8 cellular contexts compared by ENCODE assay signal in the genomic region with DNA sequence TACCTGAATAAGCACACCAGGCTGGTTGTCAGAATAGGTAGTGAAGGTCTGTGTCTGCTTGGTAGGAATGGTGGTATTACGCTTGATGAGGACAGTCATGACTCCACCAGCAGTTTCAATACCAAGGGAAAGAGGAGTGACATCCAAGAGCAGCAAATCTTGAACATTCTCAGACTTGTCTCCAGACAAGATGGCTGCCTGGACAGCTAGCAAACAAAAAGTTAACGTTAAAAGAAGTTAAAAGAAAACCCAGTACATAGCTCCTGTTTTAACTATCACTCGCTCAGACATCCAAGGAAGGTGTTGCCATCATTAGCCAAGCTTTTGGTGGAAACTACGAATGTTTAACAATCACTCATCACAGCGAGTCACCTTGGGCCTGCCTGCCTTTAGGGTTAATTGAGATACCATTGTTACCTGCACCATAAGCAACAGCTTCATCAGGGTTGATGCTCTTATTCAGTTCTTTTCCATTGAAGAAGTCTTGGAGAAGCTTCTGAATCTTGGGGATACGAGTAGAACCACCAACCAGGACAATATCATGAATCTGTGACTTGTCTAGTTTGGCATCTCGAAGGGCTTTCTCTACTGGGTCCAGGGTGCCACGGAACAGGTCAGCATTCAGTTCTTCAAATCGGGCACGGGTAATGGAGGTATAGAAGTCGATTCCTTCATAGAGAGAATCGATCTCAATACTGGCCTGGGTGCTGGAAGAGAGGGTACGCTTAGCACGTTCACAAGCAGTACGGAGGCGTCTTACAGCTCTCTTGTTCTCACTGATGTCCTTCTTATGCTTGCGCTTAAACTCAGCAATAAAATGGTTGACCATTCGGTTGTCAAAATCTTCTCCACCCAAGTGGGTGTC. TPM values are rescaled to one million over a fixed set of nuclear protein-coding genes. Genes with fewer than 3 reads are reported as not detected.
DNase-seq lines count a peak whose midpoint lies in the region; ATAC-seq and TF ChIP-seq lines count a peak whose summit lies in the region.
"Not testable (repeated sequence)": the region's sequence is repeated elsewhere in the genome, so short reads cannot be mapped to it uniquely, and the experiment has no call there.

No MANE protein-coding gene starts in this region.

- not testable (repeated sequence) for H3K9me3 ChIP-seq in PC-9 (ENCODE audit: insufficient read depth, low read depth); hepatocyte (ENCODE audit: low read depth)

- peaks cover 44 to 66% of the 10 kb centered on the region in 2 donors for H3K36me3 Mint-ChIP-seq in activated T-cell treated with anti-CD3 and anti-CD28 coated beads, Interleukin-2, amount 50 U/mL, for 72 hours (ENCODE audit: insufficient read depth in 2 of 2)
- H3K36me3 Mint-ChIP-seq in naive thymus-derived CD8-positive, alpha-beta T cell, result peaks cover 42 to 76% (median 52%) of the 10 kb centered on the region in 3 donors
- peaks cover 98% of the 10 kb centered on the region for H3K36me3 Mint-ChIP-seq in stimulated activated effector memory CD8-positive, alpha-beta T cell treated with anti-CD3 and anti-CD28 coated beads, Interleukin-12 subunit alpha, Interleukin-12 subunit beta, amount 100 ng/mL, for 72 hours

- peaks cover 70% of the 10 kb centered on the region for H3K79me2 ChIP-seq in PC-9 (ENCODE audit: low read depth)
- peaks cover 50% of the 10 kb centered on the region for H3K79me2 ChIP-seq in hepatocyte

- intact Hi-C loops in PC-9 (cut with micrococcal nuclease; ENCODE audit: unreplicated experiment), result loop anchor here (10.0 kb wide), 1 partner anchor 264 kb away; no protein-coding TSS in a partner anchor

- POLR2A ChIA-PET in AG04449 (lab: Yijun Ruan, JAX), result interaction anchor here (0.6 to 1.9 kb wide), 3 partner anchors 31 to 1738 kb away, joined by 3 to 5 read pairs (median 4); no protein-coding TSS in a partner anchor
- POLR2A ChIA-PET in PC-9 (lab: Charles Lee; ENCODE audit: unreplicated experiment), result not testable (repeated sequence)
- POLR2A ChIA-PET in naive thymus-derived CD8-positive, alpha-beta T cell (lab: Charles Lee), result interaction anchor here (1.0 to 15.2 kb wide), 8 partner anchors 10 to 214 kb away, joined by 3 to 220 read pairs (median 7); no protein-coding TSS in a partner anchor

- H3K9me2 ChIP-seq in PC-9 (ENCODE audit: insufficient read depth); hepatocyte (replicated peaks; ENCODE audit: insufficient read depth): not testable (repeated sequence)

- peak; percentile 34 for TF ChIP-seq POLR2A in GM18951 (IDR thresholded peaks at IDR 0.05; ENCODE audit: extremely low read depth, insufficient read depth, insufficient read length)

- ATAC-seq in activated T-cell treated with anti-CD3 and anti-CD28 coated beads, Interleukin-2, amount 50 U/mL, for 72 hours (replicated peaks in 1 of 2); naive thymus-derived CD8-positive, alpha-beta T cell; stimulated activated effector memory CD8-positive, alpha-beta T cell treated with anti-CD3 and anti-CD28 coated beads, Interleukin-12 subunit alpha, Interleukin-12 subunit beta, amount 100 ng/mL, for 72 hours: not testable (repeated sequence)

- peak overlapping the region; percentile 96 for H3K27ac ChIP-seq in PC-9
- peak overlapping the region in 1 of 2 donors; percentile 100 for H3K27ac ChIP-seq in coronary artery
- peak overlapping the region; percentile 9 for H3K27ac ChIP-seq in hepatocyte

- in situ Hi-C loops in GM18951 (cut with MboI; ENCODE audit: low sequenced_read_pairs, unreplicated experiment), result not testable (repeated sequence)

- H4K20me1 ChIP-seq in PC-9 (ENCODE audit: insufficient read depth), result peaks cover 70% of the 10 kb centered on the region
- H4K20me1 ChIP-seq in hepatocyte (ENCODE audit: insufficient read depth, poor library complexity, severe bottlenecking), result peaks cover 74% of the 10 kb centered on the region

- H3K4me2 ChIP-seq in PC-9, result peak overlapping the region; percentile 87
- peak overlapping the region; percentile 93 for H3K4me2 ChIP-seq in hepatocyte

- BruUV-seq in PC-9 (replicated peaks; lab: Mats Ljungman, UMichigan), result not testable (repeated sequence)

- H3K36me3 ChIP-seq in PC-9 (ENCODE audit: low read depth), result peaks cover 59% of the 10 kb centered on the region
- H3K36me3 ChIP-seq in hepatocyte (replicated peaks; ENCODE audit: insufficient read depth, low read depth), result not testable (repeated sequence)

- peaks cover 76% of the 10 kb centered on the region for H3K4me1 Mint-ChIP-seq in activated T-cell treated with anti-CD3 and anti-CD28 coated beads, Interleukin-2, amount 50 U/mL, for 72 hours (ENCODE audit: low read depth)
- H3K4me1 Mint-ChIP-seq in naive thymus-derived CD8-positive, alpha-beta T cell, result peaks cover 48 to 89% (median 73%) of the 10 kb centered on the region in 4 donors
- H3K4me1 Mint-ChIP-seq in stimulated activated effector memory CD8-positive, alpha-beta T cell treated with anti-CD3 and anti-CD28 coated beads, Interleukin-12 subunit alpha, Interleukin-12 subunit beta, amount 100 ng/mL, for 72 hours, result peaks cover 58% of the 10 kb centered on the region

- H2AFZ ChIP-seq in PC-9, hepatocyte: not testable (repeated sequence)

- peak overlapping the region; percentile 99 for H3K4me3 Mint-ChIP-seq in activated T-cell treated with anti-CD3 and anti-CD28 coated beads, Interleukin-2, amount 50 U/mL, for 72 hours
- H3K4me3 Mint-ChIP-seq in naive thymus-derived CD8-positive, alpha-beta T cell, result peak overlapping the region; percentile 96 to 100 (median 99)
- H3K4me3 Mint-ChIP-seq in stimulated activated effector memory CD8-positive, alpha-beta T cell treated with anti-CD3 and anti-CD28 coated beads, Interleukin-12 subunit alpha, Interleukin-12 subunit beta, amount 100 ng/mL, for 72 hours, result peak overlapping the region; percentile 98

- H3K27ac Mint-ChIP-seq in activated T-cell treated with anti-CD3 and anti-CD28 coated beads, Interleukin-2, amount 50 U/mL, for 72 hours, result peak overlapping the region; percentile 100
- peak overlapping the region; percentile 82 to 100 (median 98) for H3K27ac Mint-ChIP-seq in naive thymus-derived CD8-positive, alpha-beta T cell
- H3K27ac Mint-ChIP-seq in stimulated activated effector memory CD8-positive, alpha-beta T cell treated with anti-CD3 and anti-CD28 coated beads, Interleukin-12 subunit alpha, Interleukin-12 subunit beta, amount 100 ng/mL, for 72 hours, result peak overlapping the region; percentile 100

- H3K4me3 ChIP-seq in AG04449 (ENCODE audit: low read depth, low read length), result peak overlapping the region; percentile 97
- H3K4me3 ChIP-seq in PC-9, result peak overlapping the region; percentile 97
- peak overlapping the region; percentile 94 for H3K4me3 ChIP-seq in coronary artery
- peak overlapping the region; percentile 52 for H3K4me3 ChIP-seq in hepatocyte

- not testable (repeated sequence) for H3K27me3 Mint-ChIP-seq in activated T-cell treated with anti-CD3 and anti-CD28 coated beads, Interleukin-2, amount 50 U/mL, for 72 hours (ENCODE audit: low read depth); naive thymus-derived CD8-positive, alpha-beta T cell

- H3K4me1 ChIP-seq in PC-9 (replicated peaks; ENCODE audit: insufficient read depth), result peaks cover 36% of the 10 kb centered on the region
- H3K4me1 ChIP-seq in hepatocyte (ENCODE audit: insufficient read depth), result peaks cover 21% of the 10 kb centered on the region

- H3K27me3 ChIP-seq in PC-9 (ENCODE audit: insufficient read depth, low read depth); hepatocyte: not testable (repeated sequence)

- not testable (repeated sequence) for TF ChIP-seq CTCF in AG04449 (IDR thresholded peaks at IDR 0.05; ENCODE audit: insufficient read depth, low read length, missing control alignments); PC-9 (conservative IDR thresholded peaks at IDR 0.05); coronary artery (IDR thresholded peaks at IDR 0.05); hepatocyte (IDR thresholded peaks at IDR 0.05; ENCODE audit: poor library complexity)

- CTCF ChIA-PET in AG04449 (lab: Yijun Ruan, JAX), result interaction anchor here (1.2 to 3.9 kb wide), 4 partner anchors 37 to 416 kb away, joined by 3 to 22 read pairs (median 4); no protein-coding TSS in a partner anchor
- CTCF ChIA-PET in PC-9 (lab: Charles Lee), result not testable (repeated sequence)

- WGBS in hepatocyte (ENCODE audit: low lambda C conversion rate, missing lambda C conversion rate), result 66% methylated on average over 18 of the region's 18 CpGs

- peaks cover 72% of the 10 kb centered on the region for H3F3A ChIP-seq in PC-9 (ENCODE audit: insufficient read depth, low read depth)

- not testable (repeated sequence) for DNase-seq in AG04449 (ENCODE audit: low read depth, low spot score); PC-9; activated T-cell treated with anti-CD3 and anti-CD28 coated beads, Interleukin-2, amount 50 U/mL, for 72 hours; coronary artery (ENCODE audit: low spot score); hepatocyte (ENCODE audit: low spot score); stimulated activated effector memory CD8-positive, alpha-beta T cell treated with anti-CD3 and anti-CD28 coated beads, Interleukin-12 subunit alpha, Interleukin-12 subunit beta, amount 100 ng/mL, for 72 hours (ENCODE audit: low spot score in 2 of 2)
- peak in 1 of 10 donors; percentile 23 for DNase-seq in naive thymus-derived CD8-positive, alpha-beta T cell

- not testable (repeated sequence) for H3K9me3 Mint-ChIP-seq in activated T-cell treated with anti-CD3 and anti-CD28 coated beads, Interleukin-2, amount 50 U/mL, for 72 hours; naive thymus-derived CD8-positive, alpha-beta T cell; stimulated activated effector memory CD8-positive, alpha-beta T cell treated with anti-CD3 and anti-CD28 coated beads, Interleukin-12 subunit alpha, Interleukin-12 subunit beta, amount 100 ng/mL, for 72 hours

RNA-seq across cellular contexts. Expression of a gene that starts 2.6 kb away (rescaled TPM):
- total RNA-seq in PC-9 (2021), result 796 and 1,103 TPM in 2 replicates
- 1,000 to 10,000 TPM; 1,108 to 1,228 TPM for total RNA-seq in activated T-cell treated with anti-CD3 and anti-CD28 coated beads, Interleukin-2, amount 50 U/mL, for 72 hours
- 1,636 and 1,726 TPM in 2 replicates for total RNA-seq in hepatocyte
- 631 and 669 TPM in 2 replicates for polyA plus RNA-seq in hepatocyte
- total RNA-seq in naive thymus-derived CD8-positive, alpha-beta T cell, result 100 to 1,000 TPM; 892 to 941 TPM
- polyA plus RNA-seq in naive thymus-derived CD8-positive, alpha-beta T cell, result 1,000 to 10,000 TPM; 1,075 to 1,399 (median 1,151) TPM
